Comparison of ENCODE assay signal across 11 cellular contexts in the genomic region with DNA sequence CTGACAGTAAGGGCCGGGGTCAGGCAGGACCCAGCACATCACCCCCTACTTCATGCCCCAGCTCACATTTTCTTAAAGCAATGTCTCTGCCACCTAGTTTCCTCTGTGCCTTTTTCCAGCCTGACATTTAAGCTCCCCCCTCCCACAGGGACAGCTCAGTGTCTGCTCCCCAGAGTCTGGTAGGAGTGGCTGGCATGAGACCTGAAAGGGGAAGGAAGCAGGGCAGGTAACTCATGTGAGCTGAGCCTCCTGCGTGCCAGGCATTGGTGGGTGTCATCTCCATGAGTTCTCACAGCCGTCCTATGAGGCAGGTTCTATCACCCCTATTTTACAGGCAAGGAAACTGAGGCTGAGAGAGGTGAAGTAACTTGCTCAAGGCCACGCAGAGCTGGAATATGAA. TPM values are rescaled to one million over a fixed set of nuclear protein-coding genes. Genes with fewer than 3 reads are reported as not detected.
DNase-seq lines count a peak whose midpoint lies in the region; ATAC-seq and TF ChIP-seq lines count a peak whose summit lies in the region.
"Had no signal": no experiment of that assay in that cellular context is flagged by ENCODE, and none has a peak within 500 bp of the region (broad histone marks: within the 10 kb centered on the region; RNA-seq: fewer than 3 reads in every experiment).

No MANE protein-coding gene starts in this region.

- H3K36me3 Mint-ChIP-seq in activated CD4-positive, alpha-beta T cell treated with anti-CD3 and anti-CD28 coated beads, Interleukin-2, amount 10 ng/mL, durations not matched to agents 24 days and 14 days (ENCODE audit: low read depth) = peaks cover 30% of the 10 kb centered on the region
- H3K36me3 Mint-ChIP-seq in activated CD8-positive, alpha-beta T cell treated with anti-CD3 and anti-CD28 coated beads for 36 hours (ENCODE audit: low read depth) = peaks cover 36% of the 10 kb centered on the region
- peaks cover 3 to 28% (median 7%) of the 10 kb centered on the region in 3 donors for H3K36me3 Mint-ChIP-seq in immature natural killer cell

- peak overlapping the region; percentile 9 to 42 for H3K9ac ChIP-seq in stomach smooth muscle (ENCODE audit: low read length in 2 of 2)

- H3K4me3 ChIP-seq in stomach smooth muscle (ENCODE audit: low read length in 2 of 2) = no peak overlapping the region

- intact Hi-C loops in activated CD4-positive, alpha-beta T cell treated with anti-CD3 and anti-CD28 coated beads, Interleukin-2, amount 10 ng/mL, durations not matched to agents 24 days and 14 days (cut with micrococcal nuclease) = no loop called here
- intact Hi-C loops in activated CD8-positive, alpha-beta T cell treated with anti-CD3 and anti-CD28 coated beads for 36 hours (cut with micrococcal nuclease) = no loop called here

- no peak for TF ChIP-seq CTCF in activated CD8-positive, alpha-beta T cell treated with anti-CD3 and anti-CD28 coated beads for 36 hours (IDR thresholded peaks at IDR 0.05)

- no peaks in the 10 kb centered on the region for H3K27me3 ChIP-seq in stomach smooth muscle (ENCODE audit: control insufficient read depth in 1 of 2, insufficient read depth in 2 of 2, low read length in 2 of 2)

- CTCF ChIA-PET in activated CD8-positive, alpha-beta T cell treated with anti-CD3 and anti-CD28 coated beads for 36 hours (lab: Charles Lee) = interaction anchor here (1.2 to 15.5 kb wide), 6 partner anchors 16 to 251 kb away, joined by 3 to 336 read pairs (median 8); a partner anchor contains a TSS

- no peaks in the 10 kb centered on the region for H3K9me3 Mint-ChIP-seq in activated CD4-positive, alpha-beta T cell treated with anti-CD3 and anti-CD28 coated beads, Interleukin-2, amount 10 ng/mL, durations not matched to agents 24 days and 14 days
- H3K9me3 Mint-ChIP-seq in activated CD8-positive, alpha-beta T cell treated with anti-CD3 and anti-CD28 coated beads for 36 hours = no peaks in the 10 kb centered on the region
- no peaks in the 10 kb centered on the region for H3K9me3 Mint-ChIP-seq in immature natural killer cell

- DNase-seq in activated CD4-positive, alpha-beta T cell treated with anti-CD3 and anti-CD28 coated beads, Interleukin-2, amount 10 ng/mL, durations not matched to agents 24 days and 14 days = no peak
- DNase-seq in activated CD4-positive, alpha-beta T cell treated with anti-CD3 and anti-CD28 coated beads, Interleukin-2, amount 50 U/mL, for 1 hour = no peak
- no peak for DNase-seq in activated CD8-positive, alpha-beta T cell treated with anti-CD3 and anti-CD28 coated beads for 36 hours
- no peak for DNase-seq in immature natural killer cell
- DNase-seq in activated CD4-positive, CD25-positive, alpha-beta regulatory T cell treated with anti-CD3 and anti-CD28 coated beads, Interleukin-2, amount 50 U/mL, for 72 hours = no peak
- DNase-seq in DMS53 (lab: John Stamatoyannopoulos, UW) = no peak
- no peak for DNase-seq in NCI-H82 (lab: John Stamatoyannopoulos, UW)
- DNase-seq: left colon, NCI-H1436 treated with DMSO at 0.1 percent for 48 hours had no signal

- peak overlapping the region; percentile 97 for H3K4me3 Mint-ChIP-seq in activated CD4-positive, alpha-beta T cell treated with anti-CD3 and anti-CD28 coated beads, Interleukin-2, amount 10 ng/mL, durations not matched to agents 24 days and 14 days
- H3K4me3 Mint-ChIP-seq in activated CD8-positive, alpha-beta T cell treated with anti-CD3 and anti-CD28 coated beads for 36 hours = peak overlapping the region; percentile 80
- H3K4me3 Mint-ChIP-seq in immature natural killer cell = peak overlapping the region; percentile 6 to 93 (median 92)

- peaks cover 51% of the 10 kb centered on the region for H3K4me1 ChIP-seq in stomach smooth muscle (ENCODE audit: control insufficient read depth, insufficient read depth, low read length)

- H3K4me1 Mint-ChIP-seq in activated CD4-positive, alpha-beta T cell treated with anti-CD3 and anti-CD28 coated beads, Interleukin-2, amount 10 ng/mL, durations not matched to agents 24 days and 14 days = peaks cover 44% of the 10 kb centered on the region
- H3K4me1 Mint-ChIP-seq in activated CD8-positive, alpha-beta T cell treated with anti-CD3 and anti-CD28 coated beads for 36 hours (ENCODE audit: low read depth) = peaks cover 49% of the 10 kb centered on the region
- H3K4me1 Mint-ChIP-seq in immature natural killer cell = peaks cover 34 to 52% of the 10 kb centered on the region in 2 donors

- H3K27ac ChIP-seq in stomach smooth muscle (ENCODE audit: low read length) = peak overlapping the region; percentile 95

- no peaks in the 10 kb centered on the region for H3K9me3 ChIP-seq in stomach smooth muscle (ENCODE audit: control insufficient read depth in 2 of 2, low read length in 2 of 2)

- POLR2A ChIA-PET in activated CD8-positive, alpha-beta T cell treated with anti-CD3 and anti-CD28 coated beads for 36 hours (lab: Charles Lee) = interaction anchor here (1.4 to 5.9 kb wide), 3 partner anchors 13 to 80 kb away, joined by 4 to 63 read pairs (median 41); a partner anchor contains a TSS

- H3K36me3 ChIP-seq in stomach smooth muscle (ENCODE audit: control insufficient read depth in 2 of 2, insufficient read depth in 2 of 2, low read length in 2 of 2) = peaks cover 45 to 46% of the 10 kb centered on the region in 2 donors

- peak overlapping the region; percentile 13 for H3K27ac Mint-ChIP-seq in activated CD4-positive, alpha-beta T cell treated with anti-CD3 and anti-CD28 coated beads, Interleukin-2, amount 10 ng/mL, durations not matched to agents 24 days and 14 days
- peak overlapping the region; percentile 89 for H3K27ac Mint-ChIP-seq in activated CD8-positive, alpha-beta T cell treated with anti-CD3 and anti-CD28 coated beads for 36 hours
- peak overlapping the region; percentile 99 to 100 (median 99) for H3K27ac Mint-ChIP-seq in immature natural killer cell

- H3K27me3 Mint-ChIP-seq in activated CD4-positive, alpha-beta T cell treated with anti-CD3 and anti-CD28 coated beads, Interleukin-2, amount 10 ng/mL, durations not matched to agents 24 days and 14 days = no peaks in the 10 kb centered on the region
- H3K27me3 Mint-ChIP-seq in activated CD8-positive, alpha-beta T cell treated with anti-CD3 and anti-CD28 coated beads for 36 hours = no peaks in the 10 kb centered on the region
- H3K27me3 Mint-ChIP-seq in immature natural killer cell (ENCODE audit: low read depth in 3 of 3) = peaks cover 21 to 30% (median 27%) of the 10 kb centered on the region in 3 donors

- ATAC-seq in activated CD8-positive, alpha-beta T cell treated with anti-CD3 and anti-CD28 coated beads for 36 hours = no peak
- ATAC-seq: left colon had no signal

RNA-seq across cellular contexts. Expression of a gene that starts 1.5 kb away (rescaled TPM):
- 49.7 and 52.4 TPM in 2 replicates for total RNA-seq in activated CD4-positive, alpha-beta T cell treated with anti-CD3 and anti-CD28 coated beads, Interleukin-2, amount 10 ng/mL, durations not matched to agents 24 days and 14 days
- 10 to 100 TPM; 61.8 to 63.3 TPM for total RNA-seq in activated CD8-positive, alpha-beta T cell treated with anti-CD3 and anti-CD28 coated beads for 36 hours
- 1 to 10 TPM; 2.8 to 3.6 (median 2.9) TPM for polyA plus RNA-seq in immature natural killer cell

RNA-seq across cellular contexts. Expression of a gene that starts 27.0 kb away (rescaled TPM):
- total RNA-seq in activated CD4-positive, alpha-beta T cell treated with anti-CD3 and anti-CD28 coated beads, Interleukin-2, amount 10 ng/mL, durations not matched to agents 24 days and 14 days = 235 and 240 TPM in 2 replicates
- total RNA-seq in activated CD8-positive, alpha-beta T cell treated with anti-CD3 and anti-CD28 coated beads for 36 hours = 100 to 1,000 TPM; 226 TPM
- polyA plus RNA-seq in immature natural killer cell = 100 to 1,000 TPM in 2 of 3 donors, 10 to 100 TPM in 1; 88.6 to 137 (median 124) TPM
- total RNA-seq: SK-MEL-5 had no signal

RNA-seq across cellular contexts. Expression of a gene that starts 27.6 kb away (rescaled TPM):
- not detected in 2 replicates for total RNA-seq in activated CD4-positive, alpha-beta T cell treated with anti-CD3 and anti-CD28 coated beads, Interleukin-2, amount 10 ng/mL, durations not matched to agents 24 days and 14 days
- total RNA-seq in activated CD8-positive, alpha-beta T cell treated with anti-CD3 and anti-CD28 coated beads for 36 hours = not detected
- polyA plus RNA-seq in immature natural killer cell = not detected
- total RNA-seq: left colon, SK-MEL-5 had no signal

RNA-seq across cellular contexts. Expression of a gene that starts 28.5 kb away (rescaled TPM):
- total RNA-seq in activated CD4-positive, alpha-beta T cell treated with anti-CD3 and anti-CD28 coated beads, Interleukin-2, amount 10 ng/mL, durations not matched to agents 24 days and 14 days = 0.07 TPM in 1 of 2 replicates, not detected in the other
- total RNA-seq in activated CD8-positive, alpha-beta T cell treated with anti-CD3 and anti-CD28 coated beads for 36 hours = 1 to 10 TPM in 1 of 2 experiments, under 1 TPM in 1; 0.92 to 1.1 TPM
- polyA plus RNA-seq in immature natural killer cell = under 1 TPM in 1 of 3 donors, not detected in 2; 0.41 TPM

RNA-seq across cellular contexts. Expression of a gene that starts 35.4 kb away (rescaled TPM):
- total RNA-seq in activated CD4-positive, alpha-beta T cell treated with anti-CD3 and anti-CD28 coated beads, Interleukin-2, amount 10 ng/mL, durations not matched to agents 24 days and 14 days = 29.1 and 31.7 TPM in 2 replicates
- 10 to 100 TPM; 34.4 to 35.4 TPM for total RNA-seq in activated CD8-positive, alpha-beta T cell treated with anti-CD3 and anti-CD28 coated beads for 36 hours
- 10 to 100 TPM; 26.8 to 35.3 (median 27.6) TPM for polyA plus RNA-seq in immature natural killer cell

Comparison
In these comparisons a context has a peak if more than half of its experiments do, and no peak if none do; other contexts are left out.
1. H3K27ac Mint-ChIP-seq: peak in every context shown above with its lines; median percentile 99 in immature natural killer cell; 89 in activated CD8-positive, alpha-beta T cell treated with anti-CD3 and anti-CD28 coated beads for 36 hours; 13 in activated CD4-positive, alpha-beta T cell treated with anti-CD3 and anti-CD28 coated beads, Interleukin-2, amount 10 ng/mL, durations not matched to agents 24 days and 14 days.